Comparison of ENCODE assay signal across 21 cellular contexts in the genomic region with DNA sequence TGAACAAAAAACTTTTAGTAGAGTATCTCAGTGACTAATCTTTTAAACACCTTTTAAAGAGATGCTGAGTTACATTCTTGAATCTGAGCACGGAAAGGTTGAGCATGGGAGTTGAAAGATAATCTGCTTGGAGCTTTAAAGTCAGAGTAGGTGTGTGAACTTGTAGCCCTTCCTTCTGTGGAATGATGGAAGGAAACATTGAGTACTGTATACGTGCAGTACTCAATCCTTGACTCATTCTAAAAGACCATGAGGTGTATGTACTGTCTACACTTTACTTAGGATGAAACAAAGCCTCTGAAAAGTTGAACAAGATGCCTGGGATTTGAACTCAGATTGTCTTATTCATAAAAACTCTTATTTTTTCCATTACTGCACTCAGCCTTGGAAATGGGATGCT. TPM values are rescaled to one million over a fixed set of nuclear protein-coding genes. Genes with fewer than 3 reads are reported as not detected.
DNase-seq lines count a peak whose midpoint lies in the region; ATAC-seq and TF ChIP-seq lines count a peak whose summit lies in the region.
"Had no signal": no experiment of that assay in that cellular context is flagged by ENCODE, and none has a peak within 500 bp of the region (broad histone marks: within the 10 kb centered on the region; RNA-seq: fewer than 3 reads in every experiment).

No MANE protein-coding gene starts in this region.

- H3K4me3 Mint-ChIP-seq in activated CD4-positive, alpha-beta memory T cell treated with anti-CD3 and anti-CD28 coated beads, Interleukin-2, amount 10 ng/mL, durations not matched to agents 7 days and 5 days: no peak overlapping the region
- H3K4me3 Mint-ChIP-seq: activated B cell treated with CpG ODN at 0.5 μM for 24 hours; CD8-positive, alpha-beta T cell had no signal

- H3K27me3 ChIP-seq in mammary epithelial cell (ENCODE audit: insufficient read depth, low read length) (no peaks in the 10 kb centered on the region), breast epithelium (no peaks in the 10 kb centered on the region)
- H3K27me3 ChIP-seq: body of pancreas, heart left ventricle, left lung, thyroid gland had no signal

- TF ChIP-seq CTCF in mammary epithelial cell (conservative IDR thresholded peaks at IDR 0.05 in 1 of 2, IDR thresholded peaks at IDR 0.05 in 1 of 2; ENCODE audit: extremely low read depth in 1 of 2, insufficient read depth in 1 of 2, low read depth in 1 of 2, low read length in 2 of 2): no peak
- TF ChIP-seq CTCF in breast epithelium (IDR thresholded peaks at IDR 0.05): no peak
- TF ChIP-seq CTCF in epithelial cell of esophagus (IDR thresholded peaks at IDR 0.05; ENCODE audit: insufficient read depth, low read depth, low read length, missing control alignments): no peak

- no peak overlapping the region for H3K9ac ChIP-seq in mammary epithelial cell (ENCODE audit: insufficient read depth, low read length)
- H3K9ac ChIP-seq: KMS-11 had no signal

- H3K79me2 ChIP-seq in mammary epithelial cell (ENCODE audit: insufficient read depth, low read length): peaks cover 88% of the 10 kb centered on the region

- POLR2A ChIA-PET in activated CD4-positive, alpha-beta memory T cell treated with anti-CD3 and anti-CD28 coated beads, Interleukin-2, amount 10 ng/mL, durations not matched to agents 7 days and 5 days (lab: Charles Lee): no interaction called here

- no peaks in the 10 kb centered on the region for H3K9me3 ChIP-seq in mammary epithelial cell (replicated peaks; ENCODE audit: insufficient read depth, low read length)
- H3K9me3 ChIP-seq in breast epithelium: no peaks in the 10 kb centered on the region
- H3K9me3 ChIP-seq: body of pancreas, heart left ventricle, left lung, thyroid gland had no signal

- H3K36me3 Mint-ChIP-seq in activated CD4-positive, alpha-beta memory T cell treated with anti-CD3 and anti-CD28 coated beads, Interleukin-2, amount 10 ng/mL, durations not matched to agents 7 days and 5 days (ENCODE audit: low read depth): peaks cover 42% of the 10 kb centered on the region

- DNase-seq in mammary epithelial cell (no peak), breast epithelium (ENCODE audit: low spot score in 2 of 2) (no peak), epithelial cell of esophagus (ENCODE audit: low read depth) (peak; percentile 36), head of caudate nucleus (no peak)
- DNase-seq in activated CD4-positive, alpha-beta memory T cell treated with anti-CD3 and anti-CD28 coated beads, Interleukin-2, amount 10 ng/mL, durations not matched to agents 7 days and 5 days: no peak
- DNase-seq: activated B cell treated with CpG ODN at 0.5 μM for 24 hours; activated naive CD4-positive, alpha-beta T cell treated with Interleukin-2 at 50 U/mL for 16 hours; body of pancreas; CD8-positive, alpha-beta T cell; heart left ventricle; left lung; midbrain; NCI-H1092; NCI-H2081; nephron progenitor cell; NK-92 treated with Interleukin-12 subunit alpha and Interleukin-12 subunit beta, amount 100 ng/mL, for 24 hours; stimulated activated naive B cell treated with anti-CD40 and anti-IgM and Interleukin-4, amounts not matched to agents 10 μg/mL and 1 μg/mL and 100 μg/mL, for 72 hours; thyroid gland had no signal

- no TSS peak for BruUV-seq in mammary epithelial cell (replicated peaks; lab: Mats Ljungman, UMichigan)

- intact Hi-C loops in mammary epithelial cell (cut with micrococcal nuclease) (no loop called here), breast epithelium (cut with DNase I; ENCODE audit: low total_unique reads) (no loop called here), head of caudate nucleus (cut with DNase I) (loop anchor here (5.0 kb wide), 2 partner anchors 146 to 579 kb away; a partner anchor contains a TSS)

- H3K27ac ChIP-seq in mammary epithelial cell (ENCODE audit: insufficient read depth, low read depth, low read length) (no peak overlapping the region), breast epithelium (no peak overlapping the region)
- H3K27ac ChIP-seq: body of pancreas, heart left ventricle, KMS-11, left lung, thyroid gland had no signal

- dilution Hi-C loops in mammary epithelial cell (cut with HindIII; ENCODE audit: low sequenced_read_pairs): loop anchor here (5.0 kb wide), 1 partner anchor 66 kb away; no protein-coding TSS in a partner anchor

- H2AFZ ChIP-seq in mammary epithelial cell (ENCODE audit: low read depth, low read length): no peak overlapping the region

- H3K36me3 ChIP-seq in mammary epithelial cell (ENCODE audit: insufficient read depth, low read length) (peaks cover 2% of the 10 kb centered on the region), breast epithelium (no peaks in the 10 kb centered on the region)
- H3K36me3 ChIP-seq: left lung, thyroid gland had no signal

- no peak for TF ChIP-seq POLR2A in breast epithelium (IDR thresholded peaks at IDR 0.05)

- H3K4me3 ChIP-seq in mammary epithelial cell (replicated peaks in 1 of 3; ENCODE audit: insufficient read depth in 1 of 3, low read depth in 2 of 3, low read length in 3 of 3) (no peak overlapping the region), breast epithelium (no peak overlapping the region), epithelial cell of esophagus (ENCODE audit: low read length) (no peak overlapping the region)
- H3K4me3 ChIP-seq: body of pancreas, heart left ventricle, left lung, thyroid gland had no signal

- in situ Hi-C loops in mammary epithelial cell (cut with MboI; ENCODE audit: low sequenced_read_pairs in 2 of 2): no loop called here

- peaks cover 48% of the 10 kb centered on the region for H3K4me1 Mint-ChIP-seq in activated CD4-positive, alpha-beta memory T cell treated with anti-CD3 and anti-CD28 coated beads, Interleukin-2, amount 10 ng/mL, durations not matched to agents 7 days and 5 days

- CTCF ChIA-PET in mammary epithelial cell (lab: Charles Lee; ENCODE audit: low non-redundant PET): no interaction called here
- CTCF ChIA-PET in activated CD4-positive, alpha-beta memory T cell treated with anti-CD3 and anti-CD28 coated beads, Interleukin-2, amount 10 ng/mL, durations not matched to agents 7 days and 5 days (lab: Charles Lee): no interaction called here

- H4K20me1 ChIP-seq in mammary epithelial cell (ENCODE audit: insufficient read depth, low read length): no peaks in the 10 kb centered on the region

- H3K4me1 ChIP-seq in mammary epithelial cell (ENCODE audit: insufficient read depth, low read length) (peaks cover 42% of the 10 kb centered on the region), breast epithelium (peaks cover 0 to 3% of the 10 kb centered on the region in 2 donors)

- H3K27me3 Mint-ChIP-seq in activated CD4-positive, alpha-beta memory T cell treated with anti-CD3 and anti-CD28 coated beads, Interleukin-2, amount 10 ng/mL, durations not matched to agents 7 days and 5 days: no peaks in the 10 kb centered on the region
- H3K27me3 Mint-ChIP-seq: activated B cell treated with CpG ODN at 0.5 μM for 24 hours had no signal

- ATAC-seq in HG02938 (IDR thresholded peaks at IDR 0.05; ENCODE audit: unreplicated experiment) (no peak), HG03442 (IDR thresholded peaks at IDR 0.05; ENCODE audit: unreplicated experiment) (no peak)
- ATAC-seq: body of pancreas; CD8-positive, alpha-beta T cell; heart left ventricle; left lung; stimulated activated naive B cell treated with anti-CD40 and anti-IgM and Interleukin-4, amounts not matched to agents 10 μg/mL and 1 μg/mL and 100 μg/mL, for 72 hours had no signal

- peak overlapping the region; percentile 62 for H3K27ac Mint-ChIP-seq in activated CD4-positive, alpha-beta memory T cell treated with anti-CD3 and anti-CD28 coated beads, Interleukin-2, amount 10 ng/mL, durations not matched to agents 7 days and 5 days
- H3K27ac Mint-ChIP-seq: activated B cell treated with CpG ODN at 0.5 μM for 24 hours; CD8-positive, alpha-beta T cell; nephron progenitor cell; stimulated activated naive B cell treated with anti-CD40 and anti-IgM and Interleukin-4, amounts not matched to agents 10 μg/mL and 1 μg/mL and 100 μg/mL, for 72 hours had no signal

- no peaks in the 10 kb centered on the region for H3K9me3 Mint-ChIP-seq in activated CD4-positive, alpha-beta memory T cell treated with anti-CD3 and anti-CD28 coated beads, Interleukin-2, amount 10 ng/mL, durations not matched to agents 7 days and 5 days
- H3K9me3 Mint-ChIP-seq: activated B cell treated with CpG ODN at 0.5 μM for 24 hours; CD8-positive, alpha-beta T cell; nephron progenitor cell; stimulated activated naive B cell treated with anti-CD40 and anti-IgM and Interleukin-4, amounts not matched to agents 10 μg/mL and 1 μg/mL and 100 μg/mL, for 72 hours had no signal

- peak overlapping the region; percentile 2 for H3K4me2 ChIP-seq in mammary epithelial cell (ENCODE audit: insufficient read depth, low read depth, low read length)
- H3K4me2 ChIP-seq: KMS-11 had no signal

- 33% methylated on average over 2 of the region's 2 CpGs for WGBS in mammary epithelial cell (ENCODE audit: low coverage, missing lambda C conversion rate)

RNA-seq across cellular contexts. Expression of a gene that starts 3.4 kb away (rescaled TPM):
- total RNA-seq in mammary epithelial cell (10 to 100 TPM; 37.7 to 40.5 TPM), breast epithelium (10 to 100 TPM; 19.2 to 30.8 (median 29.7) TPM)
- polyA plus RNA-seq in mammary epithelial cell: 16.5 TPM
- 8.5 TPM for polyA minus RNA-seq in mammary epithelial cell
- 10 to 100 TPM; 35.4 to 36.1 TPM for total RNA-seq in activated CD4-positive, alpha-beta memory T cell treated with anti-CD3 and anti-CD28 coated beads, Interleukin-2, amount 10 ng/mL, durations not matched to agents 7 days and 5 days

RNA-seq across cellular contexts. Expression of a gene that starts 3.5 kb away (rescaled TPM):
- 100 to 1,000 TPM in 1 of 2 donors, 10 to 100 TPM in 1; 81.2 to 256 TPM for total RNA-seq in mammary epithelial cell
- polyA plus RNA-seq in mammary epithelial cell: 141 TPM
- polyA minus RNA-seq in mammary epithelial cell: 33.5 TPM
- total RNA-seq in breast epithelium: 100 to 1,000 TPM; 116 to 253 (median 211) TPM
- total RNA-seq in activated CD4-positive, alpha-beta memory T cell treated with anti-CD3 and anti-CD28 coated beads, Interleukin-2, amount 10 ng/mL, durations not matched to agents 7 days and 5 days: 100 to 1,000 TPM; 291 to 295 TPM

RNA-seq across cellular contexts. Expression of a gene that starts 60.0 kb away (rescaled TPM):
- 100 to 1,000 TPM in 1 of 2 donors, 10 to 100 TPM in 1; 13.5 to 251 TPM for total RNA-seq in mammary epithelial cell
- 42.5 TPM for polyA plus RNA-seq in mammary epithelial cell
- polyA minus RNA-seq in mammary epithelial cell: 32.3 TPM
- total RNA-seq in breast epithelium: 100 to 1,000 TPM in 2 of 3 donors, 10 to 100 TPM in 1; 85.1 to 130 (median 122) TPM
- 100 to 1,000 TPM; 355 to 366 TPM for total RNA-seq in activated CD4-positive, alpha-beta memory T cell treated with anti-CD3 and anti-CD28 coated beads, Interleukin-2, amount 10 ng/mL, durations not matched to agents 7 days and 5 days
